ENCODE assay signal across 13 cellular contexts in genomic region chr10:72000073-72001025, GRCh38. TPM values are rescaled to one million over a fixed set of nuclear protein-coding genes. Genes with fewer than 3 reads are reported as not detected.
A peak's percentile ranks its signal among the peaks of the same experiment; 100 is the strongest.
DNase-seq lines count a peak whose midpoint lies in the region; ATAC-seq and TF ChIP-seq lines count a peak whose summit lies in the region.
"Had no signal": no experiment of that assay in that cellular context is flagged by ENCODE, and none has a peak within 500 bp of the region (broad histone marks: within the 10 kb centered on the region; RNA-seq: fewer than 3 reads in every experiment).

No MANE protein-coding gene starts in this region.

- H3K4me1 ChIP-seq in heart right ventricle = peaks cover 15 to 69% (median 57%) of the 10 kb centered on the region in 9 donors
- peaks cover 40 to 70% (median 54%) of the 10 kb centered on the region in 3 donors for H3K4me1 ChIP-seq in esophagus squamous epithelium
- H3K4me1 ChIP-seq in uterus = peaks cover 23 to 37% of the 10 kb centered on the region in 2 donors

- peak in 1 of 8 donors; percentile 1 for ATAC-seq in heart right ventricle
- ATAC-seq in Right ventricle myocardium superior (ENCODE audit: poor library complexity) = no peak

- H3K27me3 ChIP-seq in heart right ventricle (no peaks in the 10 kb centered on the region), esophagus squamous epithelium (no peaks in the 10 kb centered on the region), uterus (no peaks in the 10 kb centered on the region)

- no peak for DNase-seq in heart right ventricle
- no peak for DNase-seq in Right ventricle myocardium superior
- no peak for DNase-seq in esophagus squamous epithelium (lab: John Stamatoyannopoulos, UW)
- no peak for DNase-seq in progenitor cell of endocrine pancreas (ENCODE audit: low spot score, unreplicated experiment)
- DNase-seq in uterus = no peak
- no peak for DNase-seq in stimulated activated CD4-positive, alpha-beta T cell treated with anti-CD3 and anti-CD28 coated beads, Interleukin-2, amount 100 ng/mL, for 48 hours
- no peak for DNase-seq in putamen (ENCODE audit: low spot score)
- DNase-seq in NK-92 (lab: John Stamatoyannopoulos, UW; ENCODE audit: unreplicated experiment) = no peak
- DNase-seq: activated T-cell treated with anti-CD3 and anti-CD28 coated beads, Interleukin-2, amount 50 U/mL, for 1 hour; stimulated activated CD4-positive, alpha-beta T cell treated with anti-CD3 and anti-CD28 coated beads, Interleukin-2, amount 100 ng/mL, for 24 hours had no signal

- no peak for TF ChIP-seq POLR2A in esophagus squamous epithelium (IDR thresholded peaks at IDR 0.05)
- TF ChIP-seq POLR2A in uterus (IDR thresholded peaks at IDR 0.05) = no peak

- 68 to 69% methylated on average over 14 of the region's 14 CpGs for WGBS in heart right ventricle, 2 donors
- WGBS in esophagus squamous epithelium, 2 donors = 51 to 60% methylated on average over 9 to 13 of the region's 14 CpGs

- H3K9me3 ChIP-seq in heart right ventricle = no peaks in the 10 kb centered on the region
- H3K9me3 ChIP-seq in esophagus squamous epithelium = no peaks in the 10 kb centered on the region
- no peaks in the 10 kb centered on the region for H3K9me3 ChIP-seq in uterus

- peaks cover 0 to 2% (median 0%) of the 10 kb centered on the region in 9 donors for H3K36me3 ChIP-seq in heart right ventricle
- peaks cover 0 to 5% (median 0%) of the 10 kb centered on the region in 3 donors for H3K36me3 ChIP-seq in esophagus squamous epithelium
- no peaks in the 10 kb centered on the region for H3K36me3 ChIP-seq in uterus

- H3K27ac ChIP-seq in heart right ventricle (peak overlapping the region in 9 of 10 donors; percentile 31 to 88 (median 81)), esophagus squamous epithelium (peak overlapping the region; percentile 75 to 90 (median 85)), uterus (peak overlapping the region; percentile 88 to 92)
- H3K27ac ChIP-seq: VCaP had no signal

- no peaks in the 10 kb centered on the region for H3K9me3 Mint-ChIP-seq in progenitor cell of endocrine pancreas (ENCODE audit: low read depth)
- H3K9me3 Mint-ChIP-seq: natural killer cell treated with Interleukin-12 subunit alpha and Interleukin-12 subunit beta and Interleukin-15 and Interleukin-18, amount 100 ng/mL, for 72 hours; stimulated activated naive CD8-positive, alpha-beta T cell treated with anti-CD3 and anti-CD28 coated beads, Interleukin-15, Interleukin-2, amounts not matched to agents 100 ng/mL and 50 ng/mL, for 24 hours had no signal

- H3K27ac Mint-ChIP-seq in progenitor cell of endocrine pancreas = peak overlapping the region; percentile 62
- H3K27ac Mint-ChIP-seq: natural killer cell treated with Interleukin-12 subunit alpha and Interleukin-12 subunit beta and Interleukin-15 and Interleukin-18, amount 100 ng/mL, for 72 hours; stimulated activated naive CD8-positive, alpha-beta T cell treated with anti-CD3 and anti-CD28 coated beads, Interleukin-15, Interleukin-2, amounts not matched to agents 100 ng/mL and 50 ng/mL, for 24 hours had no signal

- no peak overlapping the region for H3K4me3 Mint-ChIP-seq in progenitor cell of endocrine pancreas (ENCODE audit: low read depth)
- H3K4me3 Mint-ChIP-seq: natural killer cell treated with Interleukin-12 subunit alpha and Interleukin-12 subunit beta and Interleukin-15 and Interleukin-18, amount 100 ng/mL, for 72 hours; stimulated activated naive CD8-positive, alpha-beta T cell treated with anti-CD3 and anti-CD28 coated beads, Interleukin-15, Interleukin-2, amounts not matched to agents 100 ng/mL and 50 ng/mL, for 24 hours had no signal

- no peak for TF ChIP-seq CTCF in heart right ventricle (IDR thresholded peaks at IDR 0.05)
- TF ChIP-seq CTCF in esophagus squamous epithelium (IDR thresholded peaks at IDR 0.05) = no peak
- no peak for TF ChIP-seq CTCF in progenitor cell of endocrine pancreas (IDR thresholded peaks at IDR 0.05; ENCODE audit: unreplicated experiment)
- TF ChIP-seq CTCF in uterus (IDR thresholded peaks at IDR 0.05) = no peak

- peaks cover 10% of the 10 kb centered on the region for H3K4me1 Mint-ChIP-seq in progenitor cell of endocrine pancreas (ENCODE audit: low read depth)

- no peaks in the 10 kb centered on the region for H3K36me3 Mint-ChIP-seq in progenitor cell of endocrine pancreas (ENCODE audit: insufficient read depth)
- H3K36me3 Mint-ChIP-seq: natural killer cell treated with Interleukin-12 subunit alpha and Interleukin-12 subunit beta and Interleukin-15 and Interleukin-18, amount 100 ng/mL, for 72 hours had no signal

- H3K4me3 ChIP-seq in heart right ventricle (no peak overlapping the region), esophagus squamous epithelium (no peak overlapping the region), uterus (no peak overlapping the region)

- H3K27me3 Mint-ChIP-seq in progenitor cell of endocrine pancreas = no peaks in the 10 kb centered on the region
- H3K27me3 Mint-ChIP-seq: stimulated activated naive CD8-positive, alpha-beta T cell treated with anti-CD3 and anti-CD28 coated beads, Interleukin-15, Interleukin-2, amounts not matched to agents 100 ng/mL and 50 ng/mL, for 24 hours had no signal

- intact Hi-C loops in heart right ventricle (cut with DNase I) (loop anchor here in 1 of 10 donors (5.0 kb wide), 1 partner anchor 37 kb away; no protein-coding TSS in a partner anchor), Right ventricle myocardium superior (cut with DNase I) (no loop called here), esophagus squamous epithelium (cut with DNase I) (no loop called here), uterus (cut with DNase I; ENCODE audit: low total_unique reads) (no loop called here)

RNA-seq across cellular contexts. Expression of gene CHST3, which starts 36.2 kb away (rescaled TPM):
- total RNA-seq in heart right ventricle = 10 to 100 TPM; 14.5 to 28.7 (median 21.3) TPM
- 10 to 100 TPM in 1 of 2 donors, 1 to 10 TPM in 1; 6.3 to 12.0 TPM for polyA plus RNA-seq in heart right ventricle
- total RNA-seq in Right ventricle myocardium superior = 15.4 TPM
- total RNA-seq in esophagus squamous epithelium = 10 to 100 TPM in 1 of 4 donors, 1 to 10 TPM in 3; 5.3 to 15.4 (median 9.6) TPM
- total RNA-seq in progenitor cell of endocrine pancreas = 12.9 and 14.1 TPM in 2 replicates
- total RNA-seq in uterus = 10 to 100 TPM; 12.3 to 44.7 (median 28.1) TPM
- total RNA-seq: natural killer cell treated with Interleukin-12 subunit alpha and Interleukin-12 subunit beta and Interleukin-15 and Interleukin-18, amount 100 ng/mL, for 72 hours had no signal
